ENCODE assay signal across 8 cellular contexts in genomic region chr14:23286904-23287479, GRCh38. TPM values are rescaled to one million over a fixed set of nuclear protein-coding genes. Genes with fewer than 3 reads are reported as not detected.
DNase-seq lines count a peak whose midpoint lies in the region; ATAC-seq, FAIRE-seq and TF ChIP-seq lines count a peak whose summit lies in the region.

No MANE protein-coding gene starts in this region.

- peaks cover 68% of the 10 kb centered on the region for H3K27me3 Mint-ChIP-seq in WTC11 (ENCODE audit: low read depth)

- TF ChIP-seq CTCF in HCT116 (IDR thresholded peaks at IDR 0.05 in 2 of 3, conservative IDR thresholded peaks at IDR 0.05 in 1 of 3; ENCODE audit: borderline replicate concordance in 1 of 3, insufficient read depth in 1 of 3, low read depth in 2 of 3, low read length in 2 of 3) (no peak), WTC11 (IDR thresholded peaks at IDR 0.05) (no peak), smooth muscle cell (IDR thresholded peaks at IDR 0.05; ENCODE audit: borderline replicate concordance, insufficient read depth, poor library complexity, severe bottlenecking) (no peak)

- no peak for FAIRE-seq in GM12891 (lab: Jason Lieb, UNC)

- no peaks in the 10 kb centered on the region for H3K9me2 ChIP-seq in HCT116 (ENCODE audit: insufficient read depth)

- BruUV-seq in HCT116 (replicated peaks; lab: Mats Ljungman, UMichigan): no TSS peak

- POLR2A ChIA-PET in HCT116 (lab: Charles Lee): interaction anchor here (0.9 to 1.5 kb wide), 5 partner anchors 14 to 192 kb away, joined by 3 to 6 read pairs (median 3); partner anchors contain the start of genes ACIN1, BCL2L2 and C14orf119
- POLR2A ChIA-PET in WTC11 (lab: Charles Lee): interaction anchor here (1.0 to 1.7 kb wide), 6 partner anchors 8 to 215 kb away, joined by 3 to 8 read pairs (median 4); partner anchors contain the start of genes BCL2L2 and PABPN1

- 60% methylated on average over 6 of the region's 6 CpGs for WGBS in right cardiac atrium
- 58% methylated on average over 6 of the region's 6 CpGs for WGBS in smooth muscle cell (ENCODE audit: low lambda C conversion rate)

- H2AFZ ChIP-seq in HCT116 (ENCODE audit: low read depth, low read length, poor library complexity, severe bottlenecking) (no peak overlapping the region), smooth muscle cell (ENCODE audit: low read depth) (peak overlapping the region; percentile 83)

- H3K9ac ChIP-seq in HCT116 (ENCODE audit: low read length) (peak overlapping the region; percentile 96), smooth muscle cell (ENCODE audit: low read depth) (peak overlapping the region; percentile 44)

- H3K4me1 ChIP-seq in HCT116 (ENCODE audit: control insufficient read depth in 1 of 2, insufficient read depth in 2 of 2, low read length in 2 of 2) (peaks cover 10 to 14% of the 10 kb centered on the region in 2 experiments), right cardiac atrium (ENCODE audit: control insufficient read depth, insufficient read depth, low read length) (no peaks in the 10 kb centered on the region), smooth muscle cell (ENCODE audit: low read depth) (peaks cover 10% of the 10 kb centered on the region)

- RAD21 ChIA-PET in HCT116 (lab: Charles Lee; ENCODE audit: low non-redundant PET in 1 of 2, low total read pairs in 2 of 2, uncharacterized antibody in 2 of 2, unreplicated experiment in 2 of 2): no interaction called here

- H3K9me3 ChIP-seq in HCT116 (ENCODE audit: control insufficient read depth in 1 of 2, insufficient read depth in 1 of 2, low read depth in 1 of 2, low read length in 2 of 2): no peaks in the 10 kb centered on the region
- no peaks in the 10 kb centered on the region for H3K9me3 ChIP-seq in right cardiac atrium (ENCODE audit: control insufficient read depth, low read length)
- H3K9me3 ChIP-seq in smooth muscle cell (replicated peaks; ENCODE audit: low read depth): no peaks in the 10 kb centered on the region

- no peaks in the 10 kb centered on the region for H3K36me3 Mint-ChIP-seq in WTC11

- intact Hi-C loops in HCT116 (cut with micrococcal nuclease): loop anchor here (1.0 kb wide), 1 partner anchor 34 kb away; the partner anchor contains the start of gene PABPN1
- intact Hi-C loops in right cardiac atrium (cut with DNase I): no loop called here

- ATAC-seq in HCT116 (no peak), WTC11 (no peak), right cardiac atrium (no peak), GM21367 (IDR thresholded peaks at IDR 0.05; ENCODE audit: unreplicated experiment) (no peak), HG03378 (IDR thresholded peaks at IDR 0.05; ENCODE audit: unreplicated experiment) (no peak)

- no peaks in the 10 kb centered on the region for H3F3A ChIP-seq in smooth muscle cell (ENCODE audit: low read depth)

- DNase-seq in HCT116 (ENCODE audit: low read depth, low spot score): no peak
- DNase-seq in WTC11 (ENCODE audit: low spot score): no peak
- DNase-seq in right cardiac atrium: no peak
- DNase-seq in smooth muscle cell (lab: John Stamatoyannopoulos, UW; ENCODE audit: unreplicated experiment): no peak
- no peak for DNase-seq in NCI-H345 (lab: John Stamatoyannopoulos, UW)
- DNase-seq in GM12891 (ENCODE audit: insufficient read length, low spot score): no peak

- CTCF ChIA-PET in HCT116 (lab: Charles Lee): interaction anchor here (0.8 to 4.7 kb wide), 6 partner anchors 7 to 166 kb away, joined by 3 to 27 read pairs (median 4); no protein-coding TSS in a partner anchor
- CTCF ChIA-PET in WTC11 (lab: Charles Lee): interaction anchor here (0.5 to 2.3 kb wide), 15 partner anchors 11 to 218 kb away, joined by 3 to 23 read pairs (median 3); partner anchors contain the start of genes BCL2L2 and SLC22A17

- peak overlapping the region; percentile 74 to 96 for H3K4me3 ChIP-seq in HCT116 (replicated peaks in 1 of 2; ENCODE audit: low read depth in 1 of 2, low read length in 2 of 2)
- H3K4me3 ChIP-seq in right cardiac atrium (ENCODE audit: low read length): peak overlapping the region; percentile 54
- H3K4me3 ChIP-seq in smooth muscle cell: peak overlapping the region; percentile 72

- no peaks in the 10 kb centered on the region for H3K9me3 Mint-ChIP-seq in WTC11

- H4K20me1 ChIP-seq in HCT116 (ENCODE audit: insufficient read depth) (no peaks in the 10 kb centered on the region), smooth muscle cell (ENCODE audit: low read depth) (no peaks in the 10 kb centered on the region)

- H3K4me2 ChIP-seq in HCT116 (ENCODE audit: low read length): peak overlapping the region; percentile 92
- H3K4me2 ChIP-seq in smooth muscle cell: peak overlapping the region; percentile 87

- H3K27me3 ChIP-seq in HCT116 (ENCODE audit: insufficient read depth, low read length) (no peaks in the 10 kb centered on the region), right cardiac atrium (ENCODE audit: control insufficient read depth, insufficient read depth) (no peaks in the 10 kb centered on the region), smooth muscle cell (ENCODE audit: low read depth) (no peaks in the 10 kb centered on the region)

- H3K27ac ChIP-seq in HCT116 (ENCODE audit: low read depth, low read length) (peak overlapping the region; percentile 77), right cardiac atrium (ENCODE audit: low read length) (peak overlapping the region; percentile 94), smooth muscle cell (ENCODE audit: low read depth) (peak overlapping the region; percentile 69)

- peak overlapping the region; percentile 100 for H3K27ac Mint-ChIP-seq in WTC11

- peak overlapping the region; percentile 93 for H3K4me3 Mint-ChIP-seq in WTC11

- H3K36me3 ChIP-seq in HCT116 (ENCODE audit: control insufficient read depth in 1 of 2, insufficient read depth in 2 of 2, low read length in 2 of 2): no peaks in the 10 kb centered on the region; a peak in 1 of 4 replicates
- H3K36me3 ChIP-seq in smooth muscle cell (ENCODE audit: low read depth): no peaks in the 10 kb centered on the region

- no peak for TF ChIP-seq RAD21 in HCT116 (IDR thresholded peaks at IDR 0.05; ENCODE audit: low read depth)

- H3K4me1 Mint-ChIP-seq in WTC11: peaks cover 13% of the 10 kb centered on the region

- H3K79me2 ChIP-seq in HCT116 (ENCODE audit: insufficient read depth, low read length) (peaks cover 20% of the 10 kb centered on the region), smooth muscle cell (ENCODE audit: low read depth) (peaks cover 16% of the 10 kb centered on the region)

- TF ChIP-seq POLR2A in HCT116 (IDR thresholded peaks at IDR 0.05; ENCODE audit: borderline replicate concordance, extremely low read depth, insufficient read depth, insufficient read length) (no peak), GM12891 (IDR thresholded peaks at IDR 0.05; ENCODE audit: low read depth, low read length) (no peak)

TF ChIP-seq in HCT116, 20 proteins besides CTCF, POLR2A, EP300 and RAD21:
- TF ChIP-seq ZNF274 (IDR thresholded peaks at IDR 0.05; ENCODE audit: low read depth, low read length): no peak
- no peak for TF ChIP-seq EGR1 (IDR thresholded peaks at IDR 0.05; ENCODE audit: low read depth)
- no peak for TF ChIP-seq SIN3A (IDR thresholded peaks at IDR 0.05; ENCODE audit: low read depth)
TF ChIP-seq in HCT116: peak in this region for 0.

TF ChIP-seq in WTC11, 78 proteins besides CTCF, POLR2A, EP300 and RAD21 (continues in another document):
- TF ChIP-seq, protein P1, sequence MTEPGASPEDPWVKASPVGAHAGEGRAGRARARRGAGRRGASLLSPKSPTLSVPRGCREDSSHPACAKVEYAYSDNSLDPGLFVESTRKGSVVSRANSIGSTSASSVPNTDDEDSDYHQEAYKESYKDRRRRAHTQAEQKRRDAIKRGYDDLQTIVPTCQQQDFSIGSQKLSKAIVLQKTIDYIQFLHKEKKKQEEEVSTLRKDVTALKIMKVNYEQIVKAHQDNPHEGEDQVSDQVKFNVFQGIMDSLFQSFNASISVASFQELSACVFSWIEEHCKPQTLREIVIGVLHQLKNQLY (CRISPR knock-in tag; IDR thresholded peaks at IDR 0.05): no peak

TF ChIP-seq in GM12891, 5 proteins besides CTCF, POLR2A, EP300 and RAD21 (continues in another document):
- no peak for TF ChIP-seq TAF1 (IDR thresholded peaks at IDR 0.05; ENCODE audit: low read depth, low read length)
- TF ChIP-seq PAX5 (IDR thresholded peaks at IDR 0.05; ENCODE audit: insufficient read depth, low read length, severe bottlenecking): no peak
- TF ChIP-seq POLR2AphosphoS5 (IDR thresholded peaks at IDR 0.05; ENCODE audit: low read depth, low read length): no peak
- TF ChIP-seq POU2F2 (IDR thresholded peaks at IDR 0.05; ENCODE audit: low read depth, low read length): no peak

RNA-seq across cellular contexts. Expression of gene HOMEZ, which starts 1.1 kb away (rescaled TPM):
- total RNA-seq in HCT116 (2021; ENCODE audit: unreplicated experiment) (18.2 TPM), WTC11 (2021) (9.4 to 10.7 TPM (median 10.1 TPM) in 3 replicates), right cardiac atrium (10 to 100 TPM in 2 of 4 donors, 1 to 10 TPM in 2; 8.4 to 12.7 (median 10.4) TPM), smooth muscle cell (5.0 and 5.4 TPM in 2 replicates)
- 12.5 and 15.7 TPM in 2 replicates for polyA plus RNA-seq in HCT116 (2012)
- polyA plus RNA-seq in right cardiac atrium (9.8 TPM), smooth muscle cell (4.9 and 5.1 TPM in 2 replicates)
- polyA plus RNA-seq in GM12891 (2012; ENCODE audit: low read depth, missing spikeins): 6.5 TPM

RNA-seq across cellular contexts. Expression of gene PPP1R3E, which starts 15.7 kb away (rescaled TPM):
- total RNA-seq in HCT116 (2021; ENCODE audit: unreplicated experiment): 5.6 TPM
- 2.6 and 4.2 TPM in 2 replicates for polyA plus RNA-seq in HCT116 (2012)
- total RNA-seq in WTC11 (2021): 4.1 to 7.4 TPM (median 5.9 TPM) in 3 replicates
- total RNA-seq in right cardiac atrium: 10 to 100 TPM in 2 of 4 donors, 1 to 10 TPM in 2; 6.1 to 15.3 (median 10.6) TPM
- 7.9 TPM for polyA plus RNA-seq in right cardiac atrium
- total RNA-seq in smooth muscle cell: 1.7 and 2.0 TPM in 2 replicates
- polyA plus RNA-seq in smooth muscle cell: 0.71 and 1.5 TPM in 2 replicates
- polyA plus RNA-seq in GM12891 (2012; ENCODE audit: low read depth, missing spikeins): 6.5 TPM

RNA-seq across cellular contexts. Expression of gene BCL2L2, which starts 19.6 kb away (rescaled TPM):
- total RNA-seq in HCT116 (2021; ENCODE audit: unreplicated experiment) (25.5 TPM), WTC11 (2021) (15.5 to 18.2 TPM (median 16.9 TPM) in 3 replicates), right cardiac atrium (10 to 100 TPM; 40.4 to 51.9 (median 48.8) TPM), smooth muscle cell (11.7 and 13.2 TPM in 2 replicates)
- polyA plus RNA-seq in HCT116 (2012): 32.9 and 34.4 TPM in 2 replicates
- polyA plus RNA-seq in right cardiac atrium (38.1 TPM), smooth muscle cell (1.6 and 2.0 TPM in 2 replicates)
- polyA plus RNA-seq in GM12891 (2012; ENCODE audit: low read depth, missing spikeins): 11.7 TPM

RNA-seq across cellular contexts. Expression of gene PABPN1, which starts 34.3 kb away (rescaled TPM):
- 184 TPM for total RNA-seq in HCT116 (2021; ENCODE audit: unreplicated experiment)
- polyA plus RNA-seq in HCT116 (2012): 131 and 143 TPM in 2 replicates
- total RNA-seq in WTC11 (2021): 290 to 321 TPM (median 295 TPM) in 3 replicates
- total RNA-seq in right cardiac atrium: 10 to 100 TPM; 93.6 to 97.9 (median 96.4) TPM
- 107 TPM for polyA plus RNA-seq in right cardiac atrium
- total RNA-seq in smooth muscle cell: 48.3 and 52.3 TPM in 2 replicates
- polyA plus RNA-seq in smooth muscle cell: 139 and 156 TPM in 2 replicates
- polyA plus RNA-seq in GM12891 (2012; ENCODE audit: low read depth, missing spikeins): 128 TPM

RNA-seq across cellular contexts. Expression of gene RNF212B, which starts 49.3 kb away (rescaled TPM):
- total RNA-seq in HCT116 (2021; ENCODE audit: unreplicated experiment) (not detected), WTC11 (2021) (0.27 to 0.55 TPM (median 0.46 TPM) in 3 replicates), right cardiac atrium (not detected), smooth muscle cell (not detected in 2 replicates)
- polyA plus RNA-seq in HCT116 (2012): not detected in 2 replicates
- polyA plus RNA-seq in right cardiac atrium (not detected), smooth muscle cell (not detected in 2 replicates)
- polyA plus RNA-seq in GM12891 (2012; ENCODE audit: low read depth, missing spikeins): not detected
